In the genomic region with DNA sequence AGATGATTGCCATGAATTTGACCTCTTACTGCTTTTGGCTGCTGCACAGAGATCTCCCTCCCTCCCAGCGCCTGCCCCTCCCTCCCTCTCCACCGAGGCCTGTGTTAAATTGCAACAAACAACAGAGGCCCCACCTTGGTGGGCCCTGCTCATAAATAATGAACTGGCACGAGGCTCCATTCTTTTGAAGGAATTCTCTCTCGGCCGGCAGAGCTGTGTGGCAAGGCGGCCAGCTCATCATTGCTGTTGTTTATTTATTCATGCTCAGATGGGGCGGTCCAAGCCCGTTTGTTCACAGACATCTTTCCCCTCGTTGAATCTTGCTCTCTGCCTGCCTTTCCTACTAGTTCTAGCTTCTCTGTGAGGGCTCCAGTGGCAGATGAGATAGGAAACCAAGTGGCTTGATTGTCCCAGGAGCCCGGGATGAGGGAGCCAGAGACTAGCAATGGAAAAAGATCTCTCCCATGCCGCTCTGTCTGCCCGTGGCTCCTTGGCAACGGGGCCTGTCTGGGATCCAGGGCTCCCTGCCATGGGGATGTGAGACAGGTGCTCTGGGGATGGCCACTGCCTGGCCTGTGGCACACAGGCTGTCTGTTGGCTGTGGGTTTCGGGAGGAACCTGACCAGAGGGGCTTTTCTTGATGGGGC, we compare ENCODE assay signal across 13 cellular contexts.
DNase-seq lines count a peak whose midpoint lies in the region; ATAC-seq and TF ChIP-seq lines count a peak whose summit lies in the region.
"Had no signal": no experiment of that assay in that cellular context is flagged by ENCODE, and none has a peak within 500 bp of the region (broad histone marks: within the 10 kb centered on the region; RNA-seq: fewer than 3 reads in every experiment).

No MANE protein-coding gene starts in this region.

- BruUV-seq in MCF 10A (replicated peaks; lab: Mats Ljungman, UMichigan) (no TSS peak), mammary epithelial cell (replicated peaks; lab: Mats Ljungman, UMichigan) (no TSS peak)

- in situ Hi-C loops in mammary epithelial cell (cut with MboI; ENCODE audit: low sequenced_read_pairs in 2 of 2) = no loop called here
- in situ Hi-C loops in ACHN (cut with HindIII; ENCODE audit: low pct_ligation_motif_present, low pct_unique_long_range_greater_than_20kb, low sequenced_read_pairs) = no loop called here

- no peak overlapping the region for H3K9ac ChIP-seq in mammary epithelial cell (ENCODE audit: insufficient read depth, low read length)

- H3K4me3 Mint-ChIP-seq in MCF 10A (ENCODE audit: unreplicated experiment) (no peak overlapping the region), immature natural killer cell (no peak overlapping the region)
- H3K4me3 Mint-ChIP-seq in activated T-cell treated with anti-CD3 and anti-CD28 coated beads, Interleukin-2, amount 50 U/mL, for 72 hours = no peak overlapping the region
- H3K4me3 Mint-ChIP-seq: activated CD4-positive, alpha-beta T cell treated with anti-CD3 and anti-CD28 coated beads, Interleukin-2, amount 10 ng/mL, durations not matched to agents 7 days and 5 days; central memory CD8-positive, alpha-beta T cell had no signal

- TF ChIP-seq CTCF in MCF 10A (IDR thresholded peaks at IDR 0.05; ENCODE audit: unreplicated experiment) (no peak), mammary epithelial cell (conservative IDR thresholded peaks at IDR 0.05 in 1 of 2, IDR thresholded peaks at IDR 0.05 in 1 of 2; ENCODE audit: extremely low read depth in 1 of 2, insufficient read depth in 1 of 2, low read depth in 1 of 2, low read length in 2 of 2) (no peak)

- WGBS in mammary epithelial cell (ENCODE audit: low coverage, missing lambda C conversion rate) = 59% methylated on average over 14 of the region's 14 CpGs

- intact Hi-C loops in MCF 10A (cut with micrococcal nuclease) (no loop called here), mammary epithelial cell (cut with micrococcal nuclease) (no loop called here)

- H3K36me3 Mint-ChIP-seq in MCF 10A (ENCODE audit: insufficient read depth, unreplicated experiment) (no peaks in the 10 kb centered on the region), immature natural killer cell (no peaks in the 10 kb centered on the region)
- H3K36me3 Mint-ChIP-seq in activated T-cell treated with anti-CD3 and anti-CD28 coated beads, Interleukin-2, amount 50 U/mL, for 72 hours (ENCODE audit: insufficient read depth in 2 of 2) = no peaks in the 10 kb centered on the region

- no peak overlapping the region for H3K27ac ChIP-seq in mammary epithelial cell (ENCODE audit: insufficient read depth, low read depth, low read length)
- peak overlapping the region; percentile 89 for H3K27ac ChIP-seq in temporal lobe (ENCODE audit: low read depth, low read length)
- H3K27ac ChIP-seq: left ventricle myocardium inferior, neutrophil, upper lobe of right lung had no signal

- H4K20me1 ChIP-seq in mammary epithelial cell (ENCODE audit: insufficient read depth, low read length) = no peaks in the 10 kb centered on the region

- H3K9me3 ChIP-seq in mammary epithelial cell (replicated peaks; ENCODE audit: insufficient read depth, low read length) = no peaks in the 10 kb centered on the region
- H3K9me3 ChIP-seq: left ventricle myocardium inferior, neutrophil, upper lobe of right lung had no signal

- H3K27ac Mint-ChIP-seq in MCF 10A (ENCODE audit: low read depth, unreplicated experiment) = no peak overlapping the region
- H3K27ac Mint-ChIP-seq in immature natural killer cell = no peak overlapping the region
- no peak overlapping the region for H3K27ac Mint-ChIP-seq in activated T-cell treated with anti-CD3 and anti-CD28 coated beads, Interleukin-2, amount 50 U/mL, for 72 hours
- H3K27ac Mint-ChIP-seq: activated CD4-positive, alpha-beta T cell treated with anti-CD3 and anti-CD28 coated beads, Interleukin-2, amount 10 ng/mL, durations not matched to agents 7 days and 5 days had no signal

- CTCF ChIA-PET in MCF 10A (lab: Yijun Ruan, JAX) (interaction anchor here (0.6 to 1.6 kb wide), 3 partner anchors 88 to 690 kb away, joined by 3 to 6 read pairs (median 3); no protein-coding TSS in a partner anchor), mammary epithelial cell (lab: Charles Lee; ENCODE audit: low non-redundant PET) (no interaction called here)

- H3K9me3 Mint-ChIP-seq in MCF 10A (ENCODE audit: unreplicated experiment) (no peaks in the 10 kb centered on the region), immature natural killer cell (no peaks in the 10 kb centered on the region)
- no peaks in the 10 kb centered on the region for H3K9me3 Mint-ChIP-seq in activated T-cell treated with anti-CD3 and anti-CD28 coated beads, Interleukin-2, amount 50 U/mL, for 72 hours
- H3K9me3 Mint-ChIP-seq: activated CD4-positive, alpha-beta T cell treated with anti-CD3 and anti-CD28 coated beads, Interleukin-2, amount 10 ng/mL, durations not matched to agents 7 days and 5 days; central memory CD8-positive, alpha-beta T cell had no signal

- no peaks in the 10 kb centered on the region for H3K27me3 ChIP-seq in mammary epithelial cell (ENCODE audit: insufficient read depth, low read length)
- H3K27me3 ChIP-seq: upper lobe of right lung had no signal

- H3K79me2 ChIP-seq in mammary epithelial cell (ENCODE audit: insufficient read depth, low read length) = no peaks in the 10 kb centered on the region

- H3K4me1 ChIP-seq in mammary epithelial cell (ENCODE audit: insufficient read depth, low read length) = no peaks in the 10 kb centered on the region
- H3K4me1 ChIP-seq: upper lobe of right lung had no signal

- ATAC-seq in activated T-cell treated with anti-CD3 and anti-CD28 coated beads, Interleukin-2, amount 50 U/mL, for 72 hours (replicated peaks in 1 of 2) = no peak
- ATAC-seq: upper lobe of right lung had no signal

- no peak overlapping the region for H3K4me3 ChIP-seq in mammary epithelial cell (replicated peaks in 1 of 3; ENCODE audit: insufficient read depth in 1 of 3, low read depth in 2 of 3, low read length in 3 of 3)
- H3K4me3 ChIP-seq: left ventricle myocardium inferior, upper lobe of right lung had no signal

- DNase-seq in MCF 10A (ENCODE audit: unreplicated experiment) (peak; percentile 23), mammary epithelial cell (no peak), NCI-H446 (lab: John Stamatoyannopoulos, UW) (peak; percentile 75 to 81), fibroblast of gingiva (ENCODE audit: low read depth) (peak; percentile 14), immature natural killer cell (no peak), ACHN (no peak)
- DNase-seq in activated T-cell treated with anti-CD3 and anti-CD28 coated beads, Interleukin-2, amount 50 U/mL, for 72 hours = no peak
- DNase-seq: activated CD4-positive, alpha-beta T cell treated with anti-CD3 and anti-CD28 coated beads, Interleukin-2, amount 10 ng/mL, durations not matched to agents 7 days and 5 days; left ventricle myocardium inferior; upper lobe of right lung had no signal

- no peak overlapping the region for H3K4me2 ChIP-seq in mammary epithelial cell (ENCODE audit: insufficient read depth, low read depth, low read length)

- H3K36me3 ChIP-seq in mammary epithelial cell (ENCODE audit: insufficient read depth, low read length) = no peaks in the 10 kb centered on the region
- H3K36me3 ChIP-seq: left ventricle myocardium inferior, neutrophil, upper lobe of right lung had no signal

- dilution Hi-C loops in mammary epithelial cell (cut with HindIII; ENCODE audit: low sequenced_read_pairs) = no loop called here

- H3K27me3 Mint-ChIP-seq in MCF 10A (ENCODE audit: insufficient read depth, unreplicated experiment) = peaks cover 63% of the 10 kb centered on the region
- H3K27me3 Mint-ChIP-seq in immature natural killer cell (ENCODE audit: low read depth in 3 of 3) = peaks cover 2 to 6% (median 3%) of the 10 kb centered on the region in 3 donors
- peaks cover 22% of the 10 kb centered on the region for H3K27me3 Mint-ChIP-seq in activated T-cell treated with anti-CD3 and anti-CD28 coated beads, Interleukin-2, amount 50 U/mL, for 72 hours (ENCODE audit: low read depth)

- POLR2A ChIA-PET in MCF 10A (lab: Yijun Ruan, JAX) = no interaction called here

- H2AFZ ChIP-seq in mammary epithelial cell (ENCODE audit: low read depth, low read length) = no peak overlapping the region

- H3K4me1 Mint-ChIP-seq in MCF 10A (ENCODE audit: insufficient read depth, unreplicated experiment) (no peaks in the 10 kb centered on the region), immature natural killer cell (no peaks in the 10 kb centered on the region)
- H3K4me1 Mint-ChIP-seq in activated T-cell treated with anti-CD3 and anti-CD28 coated beads, Interleukin-2, amount 50 U/mL, for 72 hours (ENCODE audit: low read depth) = peaks cover 19% of the 10 kb centered on the region
- H3K4me1 Mint-ChIP-seq: central memory CD8-positive, alpha-beta T cell had no signal

Comparison
In these comparisons a context has a peak if more than half of its experiments do, and no peak if none do; other contexts are left out.
1. DNase-seq: peak in MCF 10A (single experiment), NCI-H446 (2 of 2) and fibroblast of gingiva (single experiment); none in mammary epithelial cell (single experiment), immature natural killer cell (0 of 3), activated T-cell treated with anti-CD3 and anti-CD28 coated beads, Interleukin-2, amount 50 U/mL, for 72 hours (0 of 2) and ACHN (single experiment).